In the genomic region with DNA sequence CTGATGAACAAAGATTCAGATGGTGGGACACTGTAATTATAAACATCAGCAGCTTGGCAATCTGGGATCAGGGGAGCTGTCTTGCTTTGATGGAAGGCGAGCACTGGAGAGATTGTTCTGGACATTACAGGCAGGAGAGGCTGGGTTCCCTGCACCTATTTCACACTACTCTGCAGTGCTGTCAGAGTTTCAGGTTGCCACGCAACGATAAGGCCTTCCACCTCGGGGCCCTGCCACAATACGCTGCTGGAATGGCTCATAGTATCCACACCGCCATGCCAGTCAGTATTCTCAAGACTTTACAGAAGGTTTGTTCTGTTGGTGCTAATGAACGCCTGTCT, we compare ENCODE assay signal across 19 cellular contexts.
A peak's percentile ranks its signal among the peaks of the same experiment; 100 is the strongest.
DNase-seq lines count a peak whose midpoint lies in the region; ATAC-seq, FAIRE-seq and TF ChIP-seq lines count a peak whose summit lies in the region.
"Had no signal": no experiment of that assay in that cellular context is flagged by ENCODE, and none has a peak within 500 bp of the region (broad histone marks: within the 10 kb centered on the region; RNA-seq: fewer than 3 reads in every experiment).

No MANE protein-coding gene starts in this region.

- 89% methylated on average over 1 of the region's 7 CpGs for WGBS in right lobe of liver (ENCODE audit: insufficient coverage, low coverage, low lambda C conversion rate, missing lambda C conversion rate)
- WGBS in HepG2 (ENCODE audit: low lambda C conversion rate): 37% methylated on average over 5 of the region's 7 CpGs
- 81 to 91% methylated on average over 6 to 7 of the region's 7 CpGs for WGBS in endodermal cell (ENCODE audit: insufficient coverage in 1 of 2, insufficient read length in 1 of 2), 2 experiments

- H3K4me3 ChIP-seq in right lobe of liver (no peak overlapping the region), HepG2 (replicated peaks in 1 of 3; ENCODE audit: insufficient read depth in 1 of 3, low read depth in 2 of 3, low read length in 3 of 3) (no peak overlapping the region), endodermal cell (ENCODE audit: low read length) (no peak overlapping the region), osteoblast (ENCODE audit: insufficient read depth, low read length) (no peak overlapping the region)
- H3K4me3 ChIP-seq: BLaER1 treated with 17β-estradiol and CSF1 and Interleukin-3, amounts not matched to agents 10 nM and 100 nM; GM12878; GM23338; PC-9 had no signal

- no peaks in the 10 kb centered on the region for H3K4me1 ChIP-seq in right lobe of liver
- H3K4me1 ChIP-seq in HepG2 (ENCODE audit: insufficient read depth, low read length): no peaks in the 10 kb centered on the region
- H3K4me1 ChIP-seq in endodermal cell (ENCODE audit: control insufficient read depth, insufficient read depth, low read length): peaks cover 7% of the 10 kb centered on the region
- H3K4me1 ChIP-seq in osteoblast (ENCODE audit: insufficient read depth, low read length): peaks cover 11% of the 10 kb centered on the region

- no peak overlapping the region for H3K9ac ChIP-seq in HepG2 (ENCODE audit: insufficient read depth, low read depth, low read length)
- H3K9ac ChIP-seq in endodermal cell (ENCODE audit: extremely low read depth, low read length, poor library complexity, severe bottlenecking): no peak overlapping the region
- H3K9ac ChIP-seq: BLaER1 treated with 17β-estradiol and CSF1 and Interleukin-3, amounts not matched to agents 10 nM and 100 nM; KMS-11 had no signal

- H3K27me3 ChIP-seq in right lobe of liver (no peaks in the 10 kb centered on the region), HepG2 (ENCODE audit: control insufficient read depth in 1 of 2, insufficient read depth in 2 of 2, low read length in 2 of 2) (peaks cover 0 to 41% of the 10 kb centered on the region in 2 experiments; a peak in 3 of 5 replicates), endodermal cell (ENCODE audit: control insufficient read depth, insufficient read depth, low read length, poor library complexity, severe bottlenecking) (no peaks in the 10 kb centered on the region), osteoblast (ENCODE audit: insufficient read depth, low read length) (no peaks in the 10 kb centered on the region)
- H3K27me3 ChIP-seq: BLaER1 treated with 17β-estradiol and CSF1 and Interleukin-3, amounts not matched to agents 10 nM and 100 nM had no signal

- no peak for TF ChIP-seq RAD21 in HepG2 (CRISPR knock-in tag; IDR thresholded peaks at IDR 0.05)

- H4K20me1 ChIP-seq in HepG2 (ENCODE audit: insufficient read depth, low read length) (no peaks in the 10 kb centered on the region), osteoblast (ENCODE audit: insufficient read depth, low read length) (peaks cover 49% of the 10 kb centered on the region)
- H4K20me1 ChIP-seq: BLaER1 treated with 17β-estradiol and CSF1 and Interleukin-3, amounts not matched to agents 10 nM and 100 nM had no signal

- TF ChIP-seq EP300 in HepG2 (IDR thresholded peaks at IDR 0.05; ENCODE audit: low read depth in 2 of 2, low read length in 2 of 2) (no peak), HepG2 (CRISPR knock-in tag; IDR thresholded peaks at IDR 0.05; ENCODE audit: borderline replicate concordance) (no peak)

- BruUV-seq in HepG2 (replicated peaks; lab: Mats Ljungman, UMichigan): no TSS peak

- H3K4me1 Mint-ChIP-seq in endodermal cell: peaks cover 18% of the 10 kb centered on the region

- no peak overlapping the region for H3K27ac Mint-ChIP-seq in endodermal cell
- H3K27ac Mint-ChIP-seq: CD8-positive, alpha-beta T cell; GM23338 had no signal

- peaks cover under 1% of the 10 kb centered on the region for H3K27me3 Mint-ChIP-seq in endodermal cell (ENCODE audit: insufficient read depth)

- no peak overlapping the region for H3K4me3 Mint-ChIP-seq in endodermal cell
- H3K4me3 Mint-ChIP-seq: CD8-positive, alpha-beta T cell; GM23338 had no signal

- no peaks in the 10 kb centered on the region for H3K9me3 ChIP-seq in right lobe of liver
- H3K9me3 ChIP-seq in HepG2 (ENCODE audit: low read length): no peaks in the 10 kb centered on the region
- H3K9me3 ChIP-seq in endodermal cell (ENCODE audit: control insufficient read depth, low read length): no peaks in the 10 kb centered on the region
- no peaks in the 10 kb centered on the region for H3K9me3 ChIP-seq in osteoblast (ENCODE audit: low read depth, low read length)
- H3K9me3 ChIP-seq: BLaER1 treated with 17β-estradiol and CSF1 and Interleukin-3, amounts not matched to agents 10 nM and 100 nM had no signal

- H3K4me2 ChIP-seq in HepG2 (ENCODE audit: low read depth, low read length) (no peak overlapping the region), osteoblast (ENCODE audit: insufficient read depth, low read length) (no peak overlapping the region)
- H3K4me2 ChIP-seq: BLaER1 treated with 17β-estradiol and CSF1 and Interleukin-3, amounts not matched to agents 10 nM and 100 nM; GM23338; KMS-11; PC-9 had no signal

- no peaks in the 10 kb centered on the region for H3K9me3 Mint-ChIP-seq in endodermal cell
- H3K9me3 Mint-ChIP-seq: CD8-positive, alpha-beta T cell; GM23338 had no signal

- no peak for FAIRE-seq in HepG2 (lab: Jason Lieb, UNC)
- FAIRE-seq: GM12878, GM19239 had no signal

- H3K36me3 ChIP-seq in right lobe of liver (no peaks in the 10 kb centered on the region), HepG2 (replicated peaks in 1 of 2; ENCODE audit: control insufficient read depth in 1 of 2, insufficient read depth in 2 of 2, low read length in 2 of 2) (no peaks in the 10 kb centered on the region), endodermal cell (ENCODE audit: control insufficient read depth, insufficient read depth, low read length) (no peaks in the 10 kb centered on the region), osteoblast (ENCODE audit: insufficient read depth, low read length) (no peaks in the 10 kb centered on the region)
- H3K36me3 ChIP-seq: BLaER1 treated with 17β-estradiol and CSF1 and Interleukin-3, amounts not matched to agents 10 nM and 100 nM had no signal

- H3K79me2 ChIP-seq in HepG2 (ENCODE audit: insufficient read depth, low read length) (no peaks in the 10 kb centered on the region), osteoblast (ENCODE audit: insufficient read depth, low read length) (no peaks in the 10 kb centered on the region)

- H2AFZ ChIP-seq in HepG2 (ENCODE audit: low read length): no peak overlapping the region
- no peak overlapping the region for H2AFZ ChIP-seq in osteoblast (ENCODE audit: low read length)
- H2AFZ ChIP-seq: GM23338, PC-9 had no signal

- in situ Hi-C loops in HepG2 (cut with HindIII; ENCODE audit: extremely low pct_ligation_motif_present, low pct_unique_long_range_greater_than_20kb): no loop called here

- H3K36me3 Mint-ChIP-seq in endodermal cell (ENCODE audit: low read depth): no peaks in the 10 kb centered on the region
- H3K36me3 Mint-ChIP-seq: CD8-positive, alpha-beta T cell had no signal

- ATAC-seq in right lobe of liver (no peak), HepG2 (no peak)
- ATAC-seq: CD8-positive, alpha-beta T cell; GM12878 had no signal

- intact Hi-C loops in right lobe of liver (cut with DNase I): no loop called here
- intact Hi-C loops in HepG2 (cut with micrococcal nuclease; ENCODE audit: unreplicated experiment): no loop called here

- POLR2A ChIA-PET in HepG2 (lab: Yijun Ruan, JAX): no interaction called here

- H3K27ac ChIP-seq in right lobe of liver (no peak overlapping the region), HepG2 (ENCODE audit: extremely low read length, insufficient read depth, low read length) (no peak overlapping the region), endodermal cell (ENCODE audit: low read depth, low read length) (no peak overlapping the region), osteoblast (ENCODE audit: low read depth, low read length) (no peak overlapping the region)
- H3K27ac ChIP-seq: BLaER1 treated with 17β-estradiol and CSF1 and Interleukin-3, amounts not matched to agents 10 nM and 100 nM; KMS-11; PC-9 had no signal

- TF ChIP-seq POLR2A in right lobe of liver (IDR thresholded peaks at IDR 0.05) (no peak), HepG2 (IDR thresholded peaks at IDR 0.05; ENCODE audit: insufficient read depth in 1 of 2, low read depth in 2 of 2, low read length in 2 of 2) (no peak)

- TF ChIP-seq CTCF in right lobe of liver (IDR thresholded peaks at IDR 0.05): no peak
- TF ChIP-seq CTCF in HepG2 (CRISPR knock-in tag; IDR thresholded peaks at IDR 0.05): no peak
- TF ChIP-seq CTCF in endodermal cell (conservative IDR thresholded peaks at IDR 0.05): no peak
- no peak for TF ChIP-seq CTCF in osteoblast (IDR thresholded peaks at IDR 0.05; ENCODE audit: extremely low read depth, low read depth, low read length)

- DNase-seq in right lobe of liver (peak in 2 of 3 donors; percentile 5 to 25), HepG2 (ENCODE audit: low spot score) (no peak), endodermal cell (peak; percentile 32), osteoblast (ENCODE audit: insufficient read length, low spot score, missing footprints) (peak; percentile 18), NCI-H524 treated with DMSO at 0.1 percent for 48 hours (lab: John Stamatoyannopoulos, UW) (no peak), NCI-H187 treated with DMSO at 0.1 percent for 48 hours (lab: John Stamatoyannopoulos, UW) (no peak), GDM1 (lab: John Stamatoyannopoulos, UW) (no peak)
- DNase-seq: Calu3; CD8-positive, alpha-beta T cell; HCEC 1CT; MV-4-11; NCI-H1694 treated with DMSO at 0.1 percent for 48 hours; NCI-H226; PC-9 had no signal

- CTCF ChIA-PET in HepG2 (lab: Yijun Ruan, JAX; ENCODE audit: low intra/inter-chr PET ratio, low total read pairs): no interaction called here

TF ChIP-seq in HepG2, 621 proteins besides CTCF, POLR2A, EP300 and RAD21 (continues in another document):
- no peak for TF ChIP-seq PTBP1 (IDR thresholded peaks at IDR 0.05; ENCODE audit: low read depth, low read length, poor library complexity, severe bottlenecking)
- TF ChIP-seq ZC3H13 (CRISPR knock-in tag; IDR thresholded peaks at IDR 0.05): no peak
- TF ChIP-seq PHF8 (CRISPR knock-in tag; IDR thresholded peaks at IDR 0.05): no peak
- TF ChIP-seq, protein P1, sequence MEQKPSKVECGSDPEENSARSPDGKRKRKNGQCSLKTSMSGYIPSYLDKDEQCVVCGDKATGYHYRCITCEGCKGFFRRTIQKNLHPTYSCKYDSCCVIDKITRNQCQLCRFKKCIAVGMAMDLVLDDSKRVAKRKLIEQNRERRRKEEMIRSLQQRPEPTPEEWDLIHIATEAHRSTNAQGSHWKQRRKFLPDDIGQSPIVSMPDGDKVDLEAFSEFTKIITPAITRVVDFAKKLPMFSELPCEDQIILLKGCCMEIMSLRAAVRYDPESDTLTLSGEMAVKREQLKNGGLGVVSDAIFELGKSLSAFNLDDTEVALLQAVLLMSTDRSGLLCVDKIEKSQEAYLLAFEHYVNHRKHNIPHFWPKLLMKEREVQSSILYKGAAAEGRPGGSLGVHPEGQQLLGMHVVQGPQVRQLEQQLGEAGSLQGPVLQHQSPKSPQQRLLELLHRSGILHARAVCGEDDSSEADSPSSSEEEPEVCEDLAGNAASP (CRISPR knock-in tag; IDR thresholded peaks at IDR 0.05; ENCODE audit: borderline replicate concordance): no peak
- no peak for TF ChIP-seq MEIS2 (CRISPR knock-in tag; IDR thresholded peaks at IDR 0.05)

Comparison
In these comparisons a context has a peak if more than half of its experiments do, and no peak if none do; other contexts are left out.
1. DNase-seq: peak in right lobe of liver (2 of 3), endodermal cell (single experiment) and osteoblast (single experiment); none in HepG2 (single experiment), NCI-H524 treated with DMSO at 0.1 percent for 48 hours (single experiment), NCI-H187 treated with DMSO at 0.1 percent for 48 hours (single experiment) and GDM1 (single experiment).